In the genomic region with DNA sequence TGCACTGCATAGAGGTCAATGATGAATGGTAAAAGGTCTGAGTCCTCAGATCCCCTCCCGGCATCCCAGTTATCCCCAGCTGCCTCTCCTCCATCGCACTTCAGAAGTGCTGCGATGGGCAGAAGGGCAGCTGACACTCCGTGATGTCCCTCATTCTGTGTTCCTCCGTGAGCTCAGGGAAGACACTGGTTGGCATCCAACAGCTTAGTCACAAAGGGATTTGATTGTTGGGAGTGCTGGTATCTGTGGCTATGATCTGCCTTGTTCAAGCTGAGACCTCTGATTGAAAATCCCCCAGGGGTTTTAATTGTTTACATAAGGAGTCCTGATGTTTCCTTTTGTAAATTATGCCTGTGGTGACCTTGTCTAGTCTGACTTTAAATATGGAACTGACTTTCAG, we compare ENCODE assay signal across 20 cellular contexts. TPM values are rescaled to one million over a fixed set of nuclear protein-coding genes. Genes with fewer than 3 reads are reported as not detected.
A peak's percentile ranks its signal among the peaks of the same experiment; 100 is the strongest.
DNase-seq lines count a peak whose midpoint lies in the region; ATAC-seq and TF ChIP-seq lines count a peak whose summit lies in the region.
"Had no signal": no experiment of that assay in that cellular context is flagged by ENCODE, and none has a peak within 500 bp of the region (broad histone marks: within the 10 kb centered on the region; RNA-seq: fewer than 3 reads in every experiment).

No MANE protein-coding gene starts in this region.

- TF ChIP-seq CTCF in WTC11 (IDR thresholded peaks at IDR 0.05), result no peak

- H3K23ac ChIP-seq in mesendoderm (ENCODE audit: low read length), result no peak overlapping the region

- H2BK5ac ChIP-seq in mesendoderm (ENCODE audit: low read length), result no peak overlapping the region

- H3K27me3 Mint-ChIP-seq in WTC11 (ENCODE audit: low read depth), result no peaks in the 10 kb centered on the region
- H3K27me3 Mint-ChIP-seq: activated CD4-positive, alpha-beta T cell treated with anti-CD3 and anti-CD28 coated beads, Interleukin-2, amount 10 ng/mL, durations not matched to agents 24 days and 14 days; brain; naive B cell had no signal

- WGBS in mesendoderm (ENCODE audit: extremely low coverage, insufficient coverage, low lambda C conversion rate), result no CpG with 5 or more reads among the region's 5 CpGs

- H4K20me1 ChIP-seq in BLaER1 treated with 17β-estradiol and CSF1 and Interleukin-3, amounts not matched to agents 10 nM and 100 nM, result peaks cover 0 to 41% (median 8%) of the 10 kb centered on the region in 11 experiments; a peak in 10 of 22 replicates

- no peak overlapping the region for H4K8ac ChIP-seq in mesendoderm (ENCODE audit: low read depth, low read length)

- peak overlapping the region in 3 of 11 experiments; percentile 11 to 50 (median 37); a peak in 5 of 22 replicates for H3K27ac ChIP-seq in BLaER1 treated with 17β-estradiol and CSF1 and Interleukin-3, amounts not matched to agents 10 nM and 100 nM
- no peak overlapping the region for H3K27ac ChIP-seq in mesendoderm (ENCODE audit: low read depth, low read length)
- H3K27ac ChIP-seq: HL-60, right lobe of liver, stomach had no signal

- no peak for TF ChIP-seq POLR2A in GM18505 (IDR thresholded peaks at IDR 0.05; ENCODE audit: borderline replicate concordance, extremely low read depth, insufficient read depth, insufficient read length)

- no peak overlapping the region for H2BK15ac ChIP-seq in mesendoderm (replicated peaks; ENCODE audit: low read depth)

- H3K9me3 Mint-ChIP-seq in WTC11, result no peaks in the 10 kb centered on the region
- H3K9me3 Mint-ChIP-seq: activated CD4-positive, alpha-beta T cell treated with anti-CD3 and anti-CD28 coated beads, Interleukin-2, amount 10 ng/mL, durations not matched to agents 24 days and 14 days; brain; H9; naive B cell; T-helper 1 cell treated with Interleukin-12 subunit alpha and Interleukin-12 subunit beta and Interleukin-4 antibody, amounts not matched to agents 30 μg/mL and 1 μg/mL, for 36 hours had no signal

- no peaks in the 10 kb centered on the region for H3K27me3 ChIP-seq in BLaER1 treated with 17β-estradiol and CSF1 and Interleukin-3, amounts not matched to agents 10 nM and 100 nM
- no peaks in the 10 kb centered on the region for H3K27me3 ChIP-seq in mesendoderm (ENCODE audit: insufficient read depth, low read length, poor library complexity)
- H3K27me3 ChIP-seq: right lobe of liver, stomach had no signal

- POLR2A ChIA-PET in WTC11 (lab: Charles Lee), result no interaction called here

- no peaks in the 10 kb centered on the region for H3K4me1 Mint-ChIP-seq in WTC11
- H3K4me1 Mint-ChIP-seq: activated CD4-positive, alpha-beta T cell treated with anti-CD3 and anti-CD28 coated beads, Interleukin-2, amount 10 ng/mL, durations not matched to agents 24 days and 14 days; brain had no signal

- no peak overlapping the region for H4K5ac ChIP-seq in mesendoderm (ENCODE audit: low read length)

- H3K9ac ChIP-seq in BLaER1 treated with 17β-estradiol and CSF1 and Interleukin-3, amounts not matched to agents 10 nM and 100 nM, result no peak overlapping the region
- H3K9ac ChIP-seq in mesendoderm (ENCODE audit: low read length), result no peak overlapping the region

- H3K79me1 ChIP-seq in mesendoderm (ENCODE audit: low read length), result peaks cover 4% of the 10 kb centered on the region

- DNase-seq in EH (ENCODE audit: low read depth) (peak; percentile 33), WTC11 (ENCODE audit: low spot score) (no peak), mesendoderm (peak; percentile 80), occipital lobe (lab: John Stamatoyannopoulos, UW) (no peak), NCI-H187 treated with DMSO at 0.1 percent for 48 hours (lab: John Stamatoyannopoulos, UW) (no peak)
- no peak for DNase-seq in stimulated activated CD4-positive, alpha-beta T cell treated with anti-CD3 and anti-CD28 coated beads, Interleukin-4, amount 100 ng/mL, for 4 hours
- DNase-seq: activated CD4-positive, alpha-beta T cell treated with anti-CD3 and anti-CD28 coated beads, Interleukin-2, amount 10 ng/mL, durations not matched to agents 24 days and 14 days; Caco-2; effector memory CD4-positive, alpha-beta T cell; H9; kidney glomerular epithelial cell; naive B cell; NCI-H226; right lobe of liver; stomach had no signal

- H3K36me3 Mint-ChIP-seq in WTC11, result peaks cover 67% of the 10 kb centered on the region

- H3K4me3 Mint-ChIP-seq in WTC11, result no peak overlapping the region
- H3K4me3 Mint-ChIP-seq: activated CD4-positive, alpha-beta T cell treated with anti-CD3 and anti-CD28 coated beads, Interleukin-2, amount 10 ng/mL, durations not matched to agents 24 days and 14 days; brain; H9; naive B cell; T-helper 1 cell treated with Interleukin-12 subunit alpha and Interleukin-12 subunit beta and Interleukin-4 antibody, amounts not matched to agents 30 μg/mL and 1 μg/mL, for 36 hours had no signal

- H3K4me2 ChIP-seq in BLaER1 treated with 17β-estradiol and CSF1 and Interleukin-3, amounts not matched to agents 10 nM and 100 nM, result peak overlapping the region in 7 of 11 experiments; percentile 11 to 64 (median 40); a peak in 13 of 22 replicates
- H3K4me2 ChIP-seq in mesendoderm (ENCODE audit: low read length), result no peak overlapping the region

- H3K36me3 ChIP-seq in BLaER1 treated with 17β-estradiol and CSF1 and Interleukin-3, amounts not matched to agents 10 nM and 100 nM, result peaks cover 99 to 100% (median 100%) of the 10 kb centered on the region in 11 experiments
- H3K36me3 ChIP-seq in mesendoderm (ENCODE audit: control insufficient read depth, insufficient read depth, low read length), result peaks cover 25% of the 10 kb centered on the region

- CTCF ChIA-PET in WTC11 (lab: Charles Lee), result no interaction called here

- no peaks in the 10 kb centered on the region for H3K79me2 ChIP-seq in mesendoderm (ENCODE audit: control insufficient read depth, insufficient read depth, low read length)

- H3K4ac ChIP-seq in mesendoderm (ENCODE audit: low read depth, low read length), result no peak overlapping the region

- H3K18ac ChIP-seq in mesendoderm (ENCODE audit: low read length), result no peak overlapping the region

- H2BK120ac ChIP-seq in mesendoderm (ENCODE audit: low read depth, low read length), result no peak overlapping the region

- no peak for ATAC-seq in WTC11
- no peak for ATAC-seq in GM18505 (IDR thresholded peaks at IDR 0.05; ENCODE audit: unreplicated experiment)
- ATAC-seq: right lobe of liver had no signal

- peaks cover 0 to 15% (median 12%) of the 10 kb centered on the region in 10 experiments; a peak in 14 of 20 replicates for H3K4me1 ChIP-seq in BLaER1 treated with 17β-estradiol and CSF1 and Interleukin-3, amounts not matched to agents 10 nM and 100 nM
- no peaks in the 10 kb centered on the region for H3K4me1 ChIP-seq in mesendoderm (ENCODE audit: control insufficient read depth, low read depth, low read length)
- H3K4me1 ChIP-seq: Caco-2, right lobe of liver, stomach had no signal

- H3K56ac ChIP-seq in mesendoderm (ENCODE audit: low read length), result no peak overlapping the region

- H3K4me3 ChIP-seq in BLaER1 treated with 17β-estradiol and CSF1 and Interleukin-3, amounts not matched to agents 10 nM and 100 nM, result no peak overlapping the region
- no peak overlapping the region for H3K4me3 ChIP-seq in mesendoderm (ENCODE audit: low read length)
- H3K4me3 ChIP-seq: right lobe of liver, stomach had no signal

- H2AK5ac ChIP-seq in mesendoderm (ENCODE audit: low read length), result no peak overlapping the region

- H3K27ac Mint-ChIP-seq in WTC11, result peak overlapping the region; percentile 70
- H3K27ac Mint-ChIP-seq: activated CD4-positive, alpha-beta T cell treated with anti-CD3 and anti-CD28 coated beads, Interleukin-2, amount 10 ng/mL, durations not matched to agents 24 days and 14 days; brain; H9 had no signal

- no peaks in the 10 kb centered on the region for H3K9me3 ChIP-seq in BLaER1 treated with 17β-estradiol and CSF1 and Interleukin-3, amounts not matched to agents 10 nM and 100 nM (replicated peaks in 1 of 11)
- H3K9me3 ChIP-seq: Caco-2, right lobe of liver, stomach had no signal

TF ChIP-seq in WTC11, 78 proteins besides CTCF, POLR2A, EP300 and RAD21 (continues in another document):
- TF ChIP-seq, protein P1, sequence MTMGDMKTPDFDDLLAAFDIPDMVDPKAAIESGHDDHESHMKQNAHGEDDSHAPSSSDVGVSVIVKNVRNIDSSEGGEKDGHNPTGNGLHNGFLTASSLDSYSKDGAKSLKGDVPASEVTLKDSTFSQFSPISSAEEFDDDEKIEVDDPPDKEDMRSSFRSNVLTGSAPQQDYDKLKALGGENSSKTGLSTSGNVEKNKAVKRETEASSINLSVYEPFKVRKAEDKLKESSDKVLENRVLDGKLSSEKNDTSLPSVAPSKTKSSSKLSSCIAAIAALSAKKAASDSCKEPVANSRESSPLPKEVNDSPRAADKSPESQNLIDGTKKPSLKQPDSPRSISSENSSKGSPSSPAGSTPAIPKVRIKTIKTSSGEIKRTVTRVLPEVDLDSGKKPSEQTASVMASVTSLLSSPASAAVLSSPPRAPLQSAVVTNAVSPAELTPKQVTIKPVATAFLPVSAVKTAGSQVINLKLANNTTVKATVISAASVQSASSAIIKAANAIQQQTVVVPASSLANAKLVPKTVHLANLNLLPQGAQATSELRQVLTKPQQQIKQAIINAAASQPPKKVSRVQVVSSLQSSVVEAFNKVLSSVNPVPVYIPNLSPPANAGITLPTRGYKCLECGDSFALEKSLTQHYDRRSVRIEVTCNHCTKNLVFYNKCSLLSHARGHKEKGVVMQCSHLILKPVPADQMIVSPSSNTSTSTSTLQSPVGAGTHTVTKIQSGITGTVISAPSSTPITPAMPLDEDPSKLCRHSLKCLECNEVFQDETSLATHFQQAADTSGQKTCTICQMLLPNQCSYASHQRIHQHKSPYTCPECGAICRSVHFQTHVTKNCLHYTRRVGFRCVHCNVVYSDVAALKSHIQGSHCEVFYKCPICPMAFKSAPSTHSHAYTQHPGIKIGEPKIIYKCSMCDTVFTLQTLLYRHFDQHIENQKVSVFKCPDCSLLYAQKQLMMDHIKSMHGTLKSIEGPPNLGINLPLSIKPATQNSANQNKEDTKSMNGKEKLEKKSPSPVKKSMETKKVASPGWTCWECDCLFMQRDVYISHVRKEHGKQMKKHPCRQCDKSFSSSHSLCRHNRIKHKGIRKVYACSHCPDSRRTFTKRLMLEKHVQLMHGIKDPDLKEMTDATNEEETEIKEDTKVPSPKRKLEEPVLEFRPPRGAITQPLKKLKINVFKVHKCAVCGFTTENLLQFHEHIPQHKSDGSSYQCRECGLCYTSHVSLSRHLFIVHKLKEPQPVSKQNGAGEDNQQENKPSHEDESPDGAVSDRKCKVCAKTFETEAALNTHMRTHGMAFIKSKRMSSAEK (CRISPR knock-in tag; IDR thresholded peaks at IDR 0.05; ENCODE audit: borderline replicate concordance), result no peak
- TF ChIP-seq SOX15 (CRISPR knock-in tag; IDR thresholded peaks at IDR 0.05) (no peak), HMGA2 (CRISPR knock-in tag; IDR thresholded peaks at IDR 0.05) (no peak), FOXP1 (CRISPR knock-in tag; IDR thresholded peaks at IDR 0.05; ENCODE audit: borderline replicate concordance) (no peak), ZNF416 (CRISPR knock-in tag; IDR thresholded peaks at IDR 0.05) (no peak)

RNA-seq across cellular contexts. Expression of gene SAG, which starts 19.0 kb away (rescaled TPM):
- total RNA-seq in WTC11 (2021), result 0.14 TPM in 1 of 3 replicates, not detected in the others
- polyA plus RNA-seq in mesendoderm (2013, experiment 1 of 2), result not detected
- 0.18 TPM for polyA plus RNA-seq in mesendoderm (2013, experiment 2 of 2)
- total RNA-seq in occipital lobe, result not detected
- total RNA-seq: activated CD4-positive, alpha-beta T cell treated with anti-CD3 and anti-CD28 coated beads, Interleukin-2, amount 10 ng/mL, durations not matched to agents 24 days and 14 days; Caco-2; H9; right lobe of liver had no signal
- polyA plus RNA-seq: stomach had no signal

RNA-seq across cellular contexts. Expression of gene ATG16L1, which starts 37.2 kb away (rescaled TPM):
- 31.8 to 36.4 TPM (median 32.5 TPM) in 3 replicates for total RNA-seq in WTC11 (2021)
- 15.4 TPM for polyA plus RNA-seq in mesendoderm (2013, experiment 1 of 2)
- polyA plus RNA-seq in mesendoderm (2013, experiment 2 of 2), result 16.0 TPM
- 36.7 TPM for total RNA-seq in occipital lobe

Comparison
In these comparisons a context has a peak if more than half of its experiments do, and no peak if none do; other contexts are left out.
1. DNase-seq: peak in EH (single experiment) and mesendoderm (single experiment); none in WTC11 (single experiment), occipital lobe (single experiment), stimulated activated CD4-positive, alpha-beta T cell treated with anti-CD3 and anti-CD28 coated beads, Interleukin-4, amount 100 ng/mL, for 4 hours (0 of 2) and NCI-H187 treated with DMSO at 0.1 percent for 48 hours (single experiment).